ENCODE assay signal across 1 cellular context in the genomic region with DNA sequence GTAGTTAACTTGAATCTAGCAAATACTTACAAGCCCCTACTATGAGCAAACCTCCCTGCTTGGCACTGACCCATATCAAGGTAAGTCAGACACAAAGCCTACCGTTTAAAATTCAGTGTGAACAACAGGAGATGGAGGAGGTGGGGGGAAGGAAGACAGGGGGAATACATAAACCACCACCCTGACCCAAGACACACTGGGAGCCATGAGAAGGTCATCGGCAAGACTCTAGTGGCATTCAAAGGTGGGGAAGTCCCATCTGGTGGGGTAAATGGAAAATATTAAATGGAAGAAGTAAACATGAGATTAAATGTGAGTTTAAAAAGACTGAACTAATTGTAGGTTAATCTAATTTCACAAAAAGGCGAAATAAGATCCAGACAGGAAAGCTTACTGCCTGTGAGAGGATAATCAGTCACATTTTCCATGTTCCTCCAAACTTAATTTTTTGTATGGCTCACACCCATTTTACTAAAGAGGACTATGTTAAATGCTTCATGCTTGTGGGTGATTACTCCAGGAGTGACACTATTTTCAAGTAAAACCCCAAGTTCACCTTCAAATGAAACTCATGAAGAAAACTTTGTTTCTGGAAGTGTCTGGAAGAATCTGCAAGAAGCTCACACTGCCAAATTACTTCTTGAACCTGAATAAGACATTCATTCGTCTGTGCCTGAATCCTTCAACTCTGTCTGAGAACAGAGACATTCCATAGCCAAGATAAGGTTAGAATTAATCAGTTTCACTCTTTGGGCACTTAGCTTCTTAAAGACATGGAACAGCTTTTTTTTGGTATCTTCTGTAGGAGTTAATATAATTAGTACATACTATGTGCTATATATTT.
TF ChIP-seq lines count a peak whose summit lies in the region.

No MANE protein-coding gene starts in this region.

TF ChIP-seq in IMR-90, 13 proteins besides CTCF, POLR2A, EP300 and RAD21 (continued from another document):
- TF ChIP-seq FOS (IDR thresholded peaks at IDR 0.05; ENCODE audit: low read depth, low read length) (no peak), RCOR1 (IDR thresholded peaks at IDR 0.05; ENCODE audit: insufficient replicate concordance, low read length) (no peak), MAFK (IDR thresholded peaks at IDR 0.05; ENCODE audit: low read depth, low read length) (no peak), NFE2L2 (IDR thresholded peaks at IDR 0.05; ENCODE audit: low read depth, low read length) (no peak), SMC3 (IDR thresholded peaks at IDR 0.05; ENCODE audit: low read depth, low read length) (no peak), BHLHE40 (IDR thresholded peaks at IDR 0.05; ENCODE audit: low read depth, low read length) (no peak), CEBPB (IDR thresholded peaks at IDR 0.05; ENCODE audit: low read depth, low read length) (no peak)
- TF ChIP-seq, protein P1, sequence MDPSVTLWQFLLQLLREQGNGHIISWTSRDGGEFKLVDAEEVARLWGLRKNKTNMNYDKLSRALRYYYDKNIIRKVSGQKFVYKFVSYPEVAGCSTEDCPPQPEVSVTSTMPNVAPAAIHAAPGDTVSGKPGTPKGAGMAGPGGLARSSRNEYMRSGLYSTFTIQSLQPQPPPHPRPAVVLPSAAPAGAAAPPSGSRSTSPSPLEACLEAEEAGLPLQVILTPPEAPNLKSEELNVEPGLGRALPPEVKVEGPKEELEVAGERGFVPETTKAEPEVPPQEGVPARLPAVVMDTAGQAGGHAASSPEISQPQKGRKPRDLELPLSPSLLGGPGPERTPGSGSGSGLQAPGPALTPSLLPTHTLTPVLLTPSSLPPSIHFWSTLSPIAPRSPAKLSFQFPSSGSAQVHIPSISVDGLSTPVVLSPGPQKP (IDR thresholded peaks at IDR 0.05; ENCODE audit: borderline replicate concordance, low read depth, low read length), result no peak
- TF ChIP-seq, protein P2, sequence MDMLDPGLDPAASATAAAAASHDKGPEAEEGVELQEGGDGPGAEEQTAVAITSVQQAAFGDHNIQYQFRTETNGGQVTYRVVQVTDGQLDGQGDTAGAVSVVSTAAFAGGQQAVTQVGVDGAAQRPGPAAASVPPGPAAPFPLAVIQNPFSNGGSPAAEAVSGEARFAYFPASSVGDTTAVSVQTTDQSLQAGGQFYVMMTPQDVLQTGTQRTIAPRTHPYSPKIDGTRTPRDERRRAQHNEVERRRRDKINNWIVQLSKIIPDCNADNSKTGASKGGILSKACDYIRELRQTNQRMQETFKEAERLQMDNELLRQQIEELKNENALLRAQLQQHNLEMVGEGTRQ (IDR thresholded peaks at IDR 0.05; ENCODE audit: low read depth, low read length), result no peak
